ENCODE assay signal across 1 cellular context in the genomic region with DNA sequence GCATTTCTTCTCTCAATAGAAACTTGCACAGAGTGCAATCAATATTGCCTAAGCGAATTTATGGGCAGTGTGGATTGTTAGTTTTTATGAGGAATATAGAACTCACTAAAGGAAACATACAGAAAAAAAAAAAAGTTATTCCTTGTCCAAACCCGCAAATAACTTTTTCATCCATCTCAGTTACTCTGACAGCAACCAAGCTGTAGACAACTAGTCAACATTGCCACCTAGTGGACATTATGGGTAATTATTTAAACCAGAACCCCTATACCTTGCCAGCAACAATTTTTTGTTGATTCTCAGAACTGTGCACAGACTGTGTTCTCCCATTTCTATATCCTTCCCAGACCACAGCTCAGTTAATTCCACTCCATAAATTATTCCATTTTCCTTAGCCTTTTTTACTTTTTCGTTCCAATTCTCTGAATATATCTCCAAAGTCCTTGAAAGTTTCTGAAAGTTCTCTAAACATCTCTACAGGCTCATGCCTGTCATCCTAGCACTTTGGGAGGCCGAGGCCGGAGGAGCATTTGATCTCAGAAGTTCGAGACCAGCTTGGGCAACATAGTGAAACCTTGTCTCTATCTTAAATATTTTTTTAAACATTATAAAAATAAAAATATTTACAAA.
TF ChIP-seq lines count a peak whose summit lies in the region.

No MANE protein-coding gene starts in this region.

TF ChIP-seq in H1, 55 proteins besides CTCF, POLR2A, EP300 and RAD21:
- no peak for TF ChIP-seq SIX5 (IDR thresholded peaks at IDR 0.05; ENCODE audit: low read depth, low read length)
- no peak for TF ChIP-seq SUZ12 (IDR thresholded peaks at IDR 0.05; ENCODE audit: low read length)
